30 cellular contexts compared by ENCODE assay signal in the genomic region with DNA sequence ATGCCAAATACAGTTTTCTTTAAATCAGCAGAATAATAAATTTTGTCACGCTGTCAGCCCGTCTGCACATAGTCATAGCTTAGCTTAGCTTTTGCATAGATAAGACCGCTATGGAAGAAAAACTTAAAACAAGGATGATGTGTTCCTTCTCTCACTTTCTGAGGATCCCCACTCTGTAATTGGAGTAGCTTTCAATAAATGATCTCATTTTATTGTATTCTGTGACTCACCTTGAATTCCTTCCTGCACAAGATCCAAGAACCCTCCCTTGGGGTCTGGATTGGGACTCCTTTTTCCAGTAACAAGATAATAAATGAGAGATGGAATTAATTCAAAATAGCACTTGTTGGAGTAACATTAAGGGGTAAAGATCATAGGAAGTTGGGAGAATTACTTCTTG.
"Had no signal": no experiment of that assay in that cellular context is flagged by ENCODE, and none has a peak within 500 bp of the region (broad histone marks: within the 10 kb centered on the region; RNA-seq: fewer than 3 reads in every experiment).

No MANE protein-coding gene starts in this region.

- H3K27me3 ChIP-seq: adrenal gland, body of pancreas, cardiac muscle cell, colonic mucosa, esophagus squamous epithelium had no signal

- H3K9me3 ChIP-seq: adrenal gland, body of pancreas, colonic mucosa, esophagus squamous epithelium had no signal

- H3K4me1 ChIP-seq: body of pancreas, colonic mucosa, esophagus squamous epithelium had no signal

- FAIRE-seq: endometrium, endothelial cell of umbilical vein, frontal cortex had no signal

- H3K27ac ChIP-seq: adrenal gland, body of pancreas, cardiac muscle cell, colonic mucosa, epithelial cell of prostate, esophagus squamous epithelium, WERI-Rb-1 had no signal

- H3K36me3 ChIP-seq: adrenal gland, cardiac muscle cell, colonic mucosa, esophagus squamous epithelium, WERI-Rb-1 had no signal

- H3K4me3 ChIP-seq: adrenal gland, body of pancreas, cardiac muscle cell, colonic mucosa, esophagus squamous epithelium had no signal

- ATAC-seq: activated CD4-positive, CD25-positive, alpha-beta regulatory T cell treated with anti-CD3 and anti-CD28 coated beads, Interleukin-2, amount 50 U/mL, for 24 hours; activated CD8-positive, alpha-beta T cell treated with anti-CD3 and anti-CD28 coated beads for 36 hours; activated naive CD8-positive, alpha-beta T cell treated with anti-CD3 and anti-CD28 coated beads, Interleukin-2, amount 50 U/mL, for 24 hours; activated T-cell treated with anti-CD3 and anti-CD28 coated beads, Interleukin-2, amount 50 U/mL, for 4 hours; body of pancreas had no signal

- DNase-seq: activated B cell treated with CpG ODN at 0.5 μM for 24 hours; activated CD4-positive, alpha-beta T cell treated with anti-CD3 and anti-CD28 coated beads for 48 hours; activated CD4-positive, alpha-beta T cell treated with anti-CD3 and anti-CD28 coated beads, Interleukin-2, amount 50 U/mL, for 1 hour; activated CD4-positive, alpha-beta T cell treated with anti-CD3 and anti-CD28 coated beads, Interleukin-2, amount 50 U/mL, for 48 hours; activated CD8-positive, alpha-beta memory T cell treated with anti-CD3 and anti-CD28 coated beads for 24 hours; activated CD8-positive, alpha-beta T cell treated with anti-CD3 and anti-CD28 coated beads for 36 hours; activated effector memory CD4-positive, alpha-beta T cell treated with anti-CD3 and anti-CD28 coated beads, Interleukin-2, amount 50 U/mL, for 16 hours; activated naive CD4-positive, alpha-beta T cell treated with anti-CD3 and anti-CD28 coated beads for 36 hours; activated naive CD8-positive, alpha-beta T cell treated with anti-CD3 and anti-CD28 coated beads for 36 hours; activated naive CD8-positive, alpha-beta T cell treated with anti-CD3 and anti-CD28 coated beads, Interleukin-2, amount 50 U/mL, for 24 hours; activated T-cell treated with anti-CD3 and anti-CD28 coated beads, Interleukin-2, amount 50 U/mL, for 4 hours; adrenal gland; amygdala; aorta; body of pancreas; central memory CD4-positive, alpha-beta T cell; cerebellar nuclear complex; colonic mucosa; effector CD8-positive, alpha-beta T cell; esophagus squamous epithelium; head of caudate nucleus; hippocampal formation; T1000; WERI-Rb-1 had no signal
